In genomic region chr10:33224251-33224965, GRCh38 we compare ENCODE assay signal across 18 cellular contexts.
DNase-seq lines count a peak whose midpoint lies in the region; FAIRE-seq and TF ChIP-seq lines count a peak whose summit lies in the region.
"Had no signal": no experiment of that assay in that cellular context is flagged by ENCODE, and none has a peak within 500 bp of the region (broad histone marks: within the 10 kb centered on the region; RNA-seq: fewer than 3 reads in every experiment).

No MANE protein-coding gene starts in this region.

- no peaks in the 10 kb centered on the region for H3K27me3 Mint-ChIP-seq in astrocyte (ENCODE audit: low read depth, unreplicated experiment)
- H3K27me3 Mint-ChIP-seq in mesothelial cell of epicardium (ENCODE audit: low read depth) = no peaks in the 10 kb centered on the region
- peaks cover 3% of the 10 kb centered on the region for H3K27me3 Mint-ChIP-seq in activated T-cell treated with anti-CD3 and anti-CD28 coated beads, Interleukin-2, amount 50 U/mL, for 24 hours

- 80 to 87% methylated on average over 7 of the region's 7 CpGs for WGBS in lower leg skin, 2 donors

- H3K36me3 ChIP-seq in cardiac muscle cell (peaks cover 64% of the 10 kb centered on the region), right atrium auricular region (peaks cover 33% of the 10 kb centered on the region), astrocyte (ENCODE audit: insufficient read depth, low read length) (peaks cover 45% of the 10 kb centered on the region), uterus (no peaks in the 10 kb centered on the region)
- H3K36me3 ChIP-seq: MG63 had no signal

- H2AFZ ChIP-seq in astrocyte (ENCODE audit: low read depth, low read length) = no peak overlapping the region

- H3K27me3 ChIP-seq in cardiac muscle cell (no peaks in the 10 kb centered on the region), right atrium auricular region (no peaks in the 10 kb centered on the region), astrocyte (ENCODE audit: insufficient read depth, low read length) (no peaks in the 10 kb centered on the region), uterus (no peaks in the 10 kb centered on the region)
- H3K27me3 ChIP-seq: MG63 had no signal

- peaks cover 15% of the 10 kb centered on the region for H3K79me2 ChIP-seq in astrocyte (ENCODE audit: insufficient read depth, low read length)

- TF ChIP-seq CTCF in cardiac muscle cell (IDR thresholded peaks at IDR 0.05; ENCODE audit: low read depth, low read length) (no peak), right atrium auricular region (IDR thresholded peaks at IDR 0.05) (no peak), astrocyte (IDR thresholded peaks at IDR 0.05; ENCODE audit: insufficient read depth, low read depth, low read length) (no peak), mesothelial cell of epicardium (IDR thresholded peaks at IDR 0.05; ENCODE audit: unreplicated experiment) (no peak), uterus (IDR thresholded peaks at IDR 0.05) (no peak), lower leg skin (IDR thresholded peaks at IDR 0.05) (no peak)

- H3K27ac ChIP-seq in cardiac muscle cell (peak overlapping the region; percentile 52), right atrium auricular region (peak overlapping the region in 1 of 2 donors; percentile 13), astrocyte (ENCODE audit: low read depth, low read length) (peak overlapping the region; percentile 24), uterus (peak overlapping the region; percentile 9 to 58)

- H3K4me1 Mint-ChIP-seq in astrocyte (ENCODE audit: low read depth, unreplicated experiment) (peaks cover 11% of the 10 kb centered on the region), mesothelial cell of epicardium (peaks cover 23% of the 10 kb centered on the region)
- no peaks in the 10 kb centered on the region for H3K4me1 Mint-ChIP-seq in activated T-cell treated with anti-CD3 and anti-CD28 coated beads, Interleukin-2, amount 50 U/mL, for 24 hours (ENCODE audit: low read depth)

- H3K9me3 ChIP-seq in cardiac muscle cell (ENCODE audit: low read depth) = no peaks in the 10 kb centered on the region
- no peaks in the 10 kb centered on the region for H3K9me3 ChIP-seq in right atrium auricular region
- H3K9me3 ChIP-seq in astrocyte (ENCODE audit: insufficient read depth, low read depth, low read length) = no peaks in the 10 kb centered on the region
- no peaks in the 10 kb centered on the region for H3K9me3 ChIP-seq in uterus
- H3K9me3 ChIP-seq: MG63 had no signal

- TF ChIP-seq POLR2A in uterus (IDR thresholded peaks at IDR 0.05) = no peak
- TF ChIP-seq POLR2A in lower leg skin (IDR thresholded peaks at IDR 0.05) = no peak

- DNase-seq in cardiac muscle cell (ENCODE audit: low read depth in 1 of 2, low spot score in 1 of 2) (no peak), right atrium auricular region (ENCODE audit: low spot score) (no peak), astrocyte (ENCODE audit: low read depth) (peak; percentile 52), mesothelial cell of epicardium (ENCODE audit: low spot score in 2 of 2, unreplicated experiment in 2 of 2) (no peak), uterus (no peak), lower leg skin (ENCODE audit: low spot score in 2 of 2) (no peak), SIG-M5 treated with dmso at 0.1 percent for 504 hours (lab: John Stamatoyannopoulos, UW; ENCODE audit: unreplicated experiment) (no peak)
- no peak for DNase-seq in activated T-cell treated with anti-CD3 and anti-CD28 coated beads, Interleukin-2, amount 50 U/mL, for 24 hours
- DNase-seq: 8988T; CD8-positive, alpha-beta T cell; DMS79 treated with DMSO at 0.1 percent for 48 hours; H9; MG63; NCI-H1105; NCI-H1694; NCI-H345; NCI-H526 treated with DMSO at 0.1 percent for 48 hours; SIG-M5 had no signal

- H3K27ac Mint-ChIP-seq in astrocyte (ENCODE audit: unreplicated experiment) (peak overlapping the region; percentile 22), mesothelial cell of epicardium (peak overlapping the region; percentile 82)
- no peak overlapping the region for H3K27ac Mint-ChIP-seq in activated T-cell treated with anti-CD3 and anti-CD28 coated beads, Interleukin-2, amount 50 U/mL, for 24 hours
- H3K27ac Mint-ChIP-seq: CD8-positive, alpha-beta T cell had no signal

- H3K4me3 Mint-ChIP-seq in astrocyte (ENCODE audit: unreplicated experiment) = peak overlapping the region; percentile 1
- H3K4me3 Mint-ChIP-seq in mesothelial cell of epicardium = no peak overlapping the region
- no peak overlapping the region for H3K4me3 Mint-ChIP-seq in activated T-cell treated with anti-CD3 and anti-CD28 coated beads, Interleukin-2, amount 50 U/mL, for 24 hours
- H3K4me3 Mint-ChIP-seq: CD8-positive, alpha-beta T cell; H9 had no signal

- no peaks in the 10 kb centered on the region for H4K20me1 ChIP-seq in astrocyte (ENCODE audit: insufficient read depth, low read length)

- intact Hi-C loops in uterus (cut with DNase I; ENCODE audit: low total_unique reads) (no loop called here), lower leg skin (cut with DNase I; ENCODE audit: low total_unique reads) (no loop called here)

- H3K36me3 Mint-ChIP-seq in astrocyte (ENCODE audit: low read depth, unreplicated experiment) (peaks cover 41% of the 10 kb centered on the region), mesothelial cell of epicardium (peaks cover 44% of the 10 kb centered on the region)
- no peaks in the 10 kb centered on the region for H3K36me3 Mint-ChIP-seq in activated T-cell treated with anti-CD3 and anti-CD28 coated beads, Interleukin-2, amount 50 U/mL, for 24 hours (ENCODE audit: low read depth)
- H3K36me3 Mint-ChIP-seq: CD8-positive, alpha-beta T cell had no signal

- FAIRE-seq in astrocyte (lab: Jason Lieb, UNC) = no peak

- peaks cover 6% of the 10 kb centered on the region for H3K9me3 Mint-ChIP-seq in astrocyte (ENCODE audit: unreplicated experiment)
- no peaks in the 10 kb centered on the region for H3K9me3 Mint-ChIP-seq in mesothelial cell of epicardium
- H3K9me3 Mint-ChIP-seq in activated T-cell treated with anti-CD3 and anti-CD28 coated beads, Interleukin-2, amount 50 U/mL, for 24 hours = no peaks in the 10 kb centered on the region
- H3K9me3 Mint-ChIP-seq: CD8-positive, alpha-beta T cell; H9 had no signal

- H3K4me1 ChIP-seq in cardiac muscle cell (ENCODE audit: low read depth) = peaks cover 11% of the 10 kb centered on the region
- H3K4me1 ChIP-seq in right atrium auricular region = peaks cover 0 to 33% of the 10 kb centered on the region in 2 donors
- peaks cover 12% of the 10 kb centered on the region for H3K4me1 ChIP-seq in astrocyte (ENCODE audit: insufficient read depth, low read length)
- peaks cover 0 to 4% of the 10 kb centered on the region in 2 donors for H3K4me1 ChIP-seq in uterus

- no peak overlapping the region for H3K4me2 ChIP-seq in astrocyte (ENCODE audit: low read length)

- H3K4me3 ChIP-seq in cardiac muscle cell = no peak overlapping the region
- H3K4me3 ChIP-seq in right atrium auricular region = no peak overlapping the region
- no peak overlapping the region for H3K4me3 ChIP-seq in astrocyte (ENCODE audit: insufficient read depth, low read depth, low read length)
- no peak overlapping the region for H3K4me3 ChIP-seq in uterus
- H3K4me3 ChIP-seq in lower leg skin (ENCODE audit: low read depth, poor library complexity, severe bottlenecking) = no peak overlapping the region
- H3K4me3 ChIP-seq: MG63 had no signal

- H3K9ac ChIP-seq in astrocyte (ENCODE audit: low read length) = no peak overlapping the region
